ENCODE assay signal across 28 cellular contexts in genomic region chr19:33502991-33503790, GRCh38. TPM values are rescaled to one million over a fixed set of nuclear protein-coding genes. Genes with fewer than 3 reads are reported as not detected.
DNase-seq lines count a peak whose midpoint lies in the region; ATAC-seq and TF ChIP-seq lines count a peak whose summit lies in the region.
"Had no signal": no experiment of that assay in that cellular context is flagged by ENCODE, and none has a peak within 500 bp of the region (broad histone marks: within the 10 kb centered on the region; RNA-seq: fewer than 3 reads in every experiment).

No MANE protein-coding gene starts in this region.

- H3K4me1 Mint-ChIP-seq in activated naive CD4-positive, alpha-beta T cell treated with anti-CD3 and anti-CD28 coated beads, Interleukin-2, amount 10 ng/mL, durations not matched to agents 7 days and 5 days = peaks cover 8% of the 10 kb centered on the region
- H3K4me1 Mint-ChIP-seq: activated CD4-positive, alpha-beta T cell treated with anti-CD3 and anti-CD28 coated beads, Interleukin-2, amount 10 ng/mL, durations not matched to agents 24 days and 14 days had no signal

- no peaks in the 10 kb centered on the region for H3K27me3 Mint-ChIP-seq in activated naive CD4-positive, alpha-beta T cell treated with anti-CD3 and anti-CD28 coated beads, Interleukin-2, amount 10 ng/mL, durations not matched to agents 7 days and 5 days
- H3K27me3 Mint-ChIP-seq: activated CD4-positive, alpha-beta T cell treated with anti-CD3 and anti-CD28 coated beads, Interleukin-2, amount 10 ng/mL, durations not matched to agents 24 days and 14 days; CD4-positive, alpha-beta memory T cell; effector memory CD8-positive, alpha-beta T cell; stimulated activated naive B cell treated with anti-CD40 and anti-IgM and Interleukin-4, amounts not matched to agents 10 μg/mL and 1 μg/mL and 100 μg/mL, for 72 hours; type B pancreatic cell had no signal

- H3K27ac ChIP-seq in lower lobe of right lung (no peak overlapping the region), aorta (ENCODE audit: low read depth in 1 of 2, low read length in 2 of 2) (no peak overlapping the region), WERI-Rb-1 (no peak overlapping the region)
- H3K27ac ChIP-seq: HL-60, left lung, SJCRH30 had no signal

- ATAC-seq in activated naive CD4-positive, alpha-beta T cell treated with anti-CD3 and anti-CD28 coated beads, Interleukin-2, amount 50 U/mL, for 72 hours = no peak
- no peak for ATAC-seq in lower lobe of right lung
- ATAC-seq in aorta (ENCODE audit: low FRiP score) = no peak
- ATAC-seq: effector memory CD8-positive, alpha-beta T cell; left lung; stimulated activated naive B cell treated with anti-CD40 and anti-IgM and Interleukin-4, amounts not matched to agents 10 μg/mL and 1 μg/mL and 100 μg/mL, for 72 hours had no signal

- DNase-seq in activated naive CD4-positive, alpha-beta T cell treated with anti-CD3 and anti-CD28 coated beads, Interleukin-2, amount 10 ng/mL, durations not matched to agents 7 days and 5 days = no peak
- DNase-seq in activated naive CD4-positive, alpha-beta T cell treated with anti-CD3 and anti-CD28 coated beads, Interleukin-2, amount 50 U/mL, for 72 hours (ENCODE audit: low spot score in 2 of 2) = no peak
- peak; percentile 26 for DNase-seq in SK-MEL-5 (ENCODE audit: low read depth, low spot score)
- DNase-seq in lower lobe of right lung = peak; percentile 29
- peak; percentile 26 to 49 for DNase-seq in aorta
- no peak for DNase-seq in GM19238 (ENCODE audit: insufficient read length, low spot score)
- no peak for DNase-seq in WERI-Rb-1
- DNase-seq in NCI-H2196 (lab: John Stamatoyannopoulos, UW; ENCODE audit: unreplicated experiment) = no peak
- DNase-seq: activated CD4-positive, alpha-beta T cell treated with anti-CD3 and anti-CD28 coated beads, Interleukin-2, amount 10 ng/mL, durations not matched to agents 24 days and 14 days; activated effector memory CD4-positive, alpha-beta T cell treated with Interleukin-2 at 50 U/mL for 16 hours; caudate nucleus; CD4-positive, alpha-beta memory T cell; cortex of kidney; effector memory CD8-positive, alpha-beta T cell; erythroblast; HCEC 1CT; Karpas-422; NCI-H1417 treated with DMSO at 0.1 percent for 48 hours; NCI-H2081 treated with DMSO at 0.1 percent for 48 hours; NCI-H748 treated with DMSO at 0.1 percent for 48 hours; nucleus accumbens; SJCRH30; stimulated activated naive B cell treated with anti-CD40 and anti-IgM and Interleukin-4, amounts not matched to agents 10 μg/mL and 1 μg/mL and 100 μg/mL, for 72 hours; substantia nigra had no signal

- H3K36me3 Mint-ChIP-seq in activated naive CD4-positive, alpha-beta T cell treated with anti-CD3 and anti-CD28 coated beads, Interleukin-2, amount 10 ng/mL, durations not matched to agents 7 days and 5 days = no peaks in the 10 kb centered on the region
- H3K36me3 Mint-ChIP-seq in activated naive CD4-positive, alpha-beta T cell treated with anti-CD3 and anti-CD28 coated beads, Interleukin-2, amount 50 U/mL, for 72 hours = peaks cover 0 to 5% of the 10 kb centered on the region in 2 donors
- H3K36me3 Mint-ChIP-seq: type B pancreatic cell had no signal

- H3K36me3 ChIP-seq in lower lobe of right lung (peaks cover 31% of the 10 kb centered on the region), aorta (ENCODE audit: control insufficient read depth in 1 of 2, insufficient read depth in 2 of 2, low read length in 1 of 2) (peaks cover 0 to 3% of the 10 kb centered on the region in 2 donors), WERI-Rb-1 (peaks cover 4% of the 10 kb centered on the region; the same call in 1 of the 2 replicates)
- H3K36me3 ChIP-seq: SJCRH30 had no signal

- no peaks in the 10 kb centered on the region for H3K9me3 ChIP-seq in lower lobe of right lung
- H3K9me3 ChIP-seq in aorta (ENCODE audit: control insufficient read depth, low read length) = no peaks in the 10 kb centered on the region
- no peaks in the 10 kb centered on the region for H3K9me3 ChIP-seq in WERI-Rb-1 (ENCODE audit: severe bottlenecking)
- H3K9me3 ChIP-seq: left lung, SJCRH30 had no signal

- H3K4me3 ChIP-seq in lower lobe of right lung (no peak overlapping the region), aorta (ENCODE audit: low read length in 2 of 2) (no peak overlapping the region), WERI-Rb-1 (ENCODE audit: low read depth, low read length) (no peak overlapping the region)
- H3K4me3 ChIP-seq: left lung, SJCRH30 had no signal

- TF ChIP-seq CTCF in lower lobe of right lung (IDR thresholded peaks at IDR 0.05) = no peak
- TF ChIP-seq CTCF in WERI-Rb-1 (IDR thresholded peaks at IDR 0.05; ENCODE audit: low read depth, low read length) = no peak

- in situ Hi-C loops in SK-MEL-5 (cut with HindIII; ENCODE audit: low pct_unique_long_range_greater_than_20kb, low sequenced_read_pairs) = no loop called here

- no peaks in the 10 kb centered on the region for H3K4me1 ChIP-seq in lower lobe of right lung
- H3K4me1 ChIP-seq in aorta (ENCODE audit: control insufficient read depth in 1 of 2, insufficient read depth in 2 of 2, low read length in 2 of 2) = no peaks in the 10 kb centered on the region
- H3K4me1 ChIP-seq: left lung, SJCRH30 had no signal

- peak overlapping the region; percentile 11 for H3K27ac Mint-ChIP-seq in activated naive CD4-positive, alpha-beta T cell treated with anti-CD3 and anti-CD28 coated beads, Interleukin-2, amount 10 ng/mL, durations not matched to agents 7 days and 5 days
- H3K27ac Mint-ChIP-seq in activated naive CD4-positive, alpha-beta T cell treated with anti-CD3 and anti-CD28 coated beads, Interleukin-2, amount 50 U/mL, for 72 hours = no peak overlapping the region
- H3K27ac Mint-ChIP-seq: activated CD4-positive, alpha-beta T cell treated with anti-CD3 and anti-CD28 coated beads, Interleukin-2, amount 10 ng/mL, durations not matched to agents 24 days and 14 days had no signal

- no peaks in the 10 kb centered on the region for H3K9me3 Mint-ChIP-seq in activated naive CD4-positive, alpha-beta T cell treated with anti-CD3 and anti-CD28 coated beads, Interleukin-2, amount 10 ng/mL, durations not matched to agents 7 days and 5 days
- H3K9me3 Mint-ChIP-seq in activated naive CD4-positive, alpha-beta T cell treated with anti-CD3 and anti-CD28 coated beads, Interleukin-2, amount 50 U/mL, for 72 hours = peaks cover 0 to 6% of the 10 kb centered on the region in 2 donors
- H3K9me3 Mint-ChIP-seq: activated CD4-positive, alpha-beta T cell treated with anti-CD3 and anti-CD28 coated beads, Interleukin-2, amount 10 ng/mL, durations not matched to agents 24 days and 14 days; CD4-positive, alpha-beta memory T cell; effector memory CD8-positive, alpha-beta T cell; mesothelial cell of epicardium; stimulated activated naive B cell treated with anti-CD40 and anti-IgM and Interleukin-4, amounts not matched to agents 10 μg/mL and 1 μg/mL and 100 μg/mL, for 72 hours; type B pancreatic cell had no signal

- CTCF ChIA-PET in activated naive CD4-positive, alpha-beta T cell treated with anti-CD3 and anti-CD28 coated beads, Interleukin-2, amount 10 ng/mL, durations not matched to agents 7 days and 5 days (lab: Charles Lee) = no interaction called here

- intact Hi-C loops in lower lobe of right lung (cut with DNase I) = no loop called here
- intact Hi-C loops in aorta (cut with DNase I) = no loop called here

- no peak overlapping the region for H3K4me3 Mint-ChIP-seq in activated naive CD4-positive, alpha-beta T cell treated with anti-CD3 and anti-CD28 coated beads, Interleukin-2, amount 10 ng/mL, durations not matched to agents 7 days and 5 days
- H3K4me3 Mint-ChIP-seq: activated CD4-positive, alpha-beta T cell treated with anti-CD3 and anti-CD28 coated beads, Interleukin-2, amount 10 ng/mL, durations not matched to agents 24 days and 14 days; CD4-positive, alpha-beta memory T cell; effector memory CD8-positive, alpha-beta T cell; mesothelial cell of epicardium; stimulated activated naive B cell treated with anti-CD40 and anti-IgM and Interleukin-4, amounts not matched to agents 10 μg/mL and 1 μg/mL and 100 μg/mL, for 72 hours; type B pancreatic cell had no signal

- WGBS in aorta, 2 donors = 84% methylated on average over 22 of the region's 22 CpGs

- H3K27me3 ChIP-seq in lower lobe of right lung (ENCODE audit: low read depth) (no peaks in the 10 kb centered on the region), aorta (ENCODE audit: control insufficient read depth in 1 of 2, insufficient read depth in 2 of 2, low read length in 1 of 2) (no peaks in the 10 kb centered on the region), WERI-Rb-1 (ENCODE audit: insufficient read depth, low read depth, severe bottlenecking) (no peaks in the 10 kb centered on the region)
- H3K27me3 ChIP-seq: left lung, SJCRH30 had no signal

RNA-seq across cellular contexts. Expression of gene PEPD, which starts 18.4 kb away (rescaled TPM):
- total RNA-seq in activated naive CD4-positive, alpha-beta T cell treated with anti-CD3 and anti-CD28 coated beads, Interleukin-2, amount 50 U/mL, for 72 hours = 10 to 100 TPM; 27.9 to 35.2 TPM
- total RNA-seq in SK-MEL-5 (2014; rRNA removed; shearing (Covaris generic)) = 162 and 170 TPM in 2 replicates
- 303 and 326 TPM in 2 replicates for polyA plus RNA-seq in SK-MEL-5 (2015; cell fraction: cytosol; rRNA removed)
- 59.3 and 60.8 TPM in 2 replicates for polyA plus RNA-seq in SK-MEL-5 (2015; cell fraction: nucleus; rRNA removed)
- 94.0 TPM for total RNA-seq in lower lobe of right lung
- 10 to 100 TPM; 54.3 to 56.6 TPM for total RNA-seq in aorta
- polyA plus RNA-seq in aorta = 100 to 1,000 TPM in 1 of 2 donors, 10 to 100 TPM in 1; 48.2 to 186 TPM

Comparison
In these comparisons a context has a peak if more than half of its experiments do, and no peak if none do; other contexts are left out.
1. DNase-seq: peak in SK-MEL-5 (single experiment), lower lobe of right lung (single experiment) and aorta (2 of 2); none in activated naive CD4-positive, alpha-beta T cell treated with anti-CD3 and anti-CD28 coated beads, Interleukin-2, amount 10 ng/mL, durations not matched to agents 7 days and 5 days (single experiment), activated naive CD4-positive, alpha-beta T cell treated with anti-CD3 and anti-CD28 coated beads, Interleukin-2, amount 50 U/mL, for 72 hours (0 of 2), GM19238 (single experiment), WERI-Rb-1 (single experiment) and NCI-H2196 (single experiment).